Comparison of ENCODE assay signal across 23 cellular contexts in the genomic region with DNA sequence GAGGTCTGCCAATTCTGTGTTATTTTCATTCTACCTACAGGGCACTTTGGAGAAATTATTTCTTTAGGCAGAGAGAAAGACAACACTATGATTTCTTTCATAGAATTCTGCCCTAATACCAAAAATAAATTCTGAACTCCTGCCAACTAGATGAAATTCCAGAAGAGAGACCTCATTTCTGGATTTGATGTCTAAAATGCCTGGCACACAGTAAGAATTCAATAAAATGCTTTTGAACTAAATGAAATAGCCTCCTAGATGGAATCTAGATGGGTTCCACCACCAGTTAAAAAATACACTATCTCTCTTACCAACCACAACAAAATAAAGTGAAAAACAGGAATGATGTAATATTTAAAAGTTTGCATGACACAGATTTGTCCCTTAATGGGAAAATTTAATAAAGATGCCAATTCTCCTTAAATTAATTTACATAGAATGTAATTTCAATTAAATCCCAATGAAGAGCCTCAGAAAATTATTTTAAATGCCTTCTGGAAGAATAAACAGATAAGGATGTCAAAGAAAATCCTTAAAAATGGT.
DNase-seq lines count a peak whose midpoint lies in the region; TF ChIP-seq lines count a peak whose summit lies in the region.
"Had no signal": no experiment of that assay in that cellular context is flagged by ENCODE, and none has a peak within 500 bp of the region (broad histone marks: within the 10 kb centered on the region; RNA-seq: fewer than 3 reads in every experiment).

No MANE protein-coding gene starts in this region.

- no peaks in the 10 kb centered on the region for H3K36me3 ChIP-seq in MG63
- H3K36me3 ChIP-seq: pancreas, sigmoid colon, stomach, upper lobe of right lung had no signal

- H3K27me3 Mint-ChIP-seq in endothelial cell (ENCODE audit: unreplicated experiment) = no peaks in the 10 kb centered on the region
- H3K27me3 Mint-ChIP-seq in activated T-helper 2 cell treated with anti-CD3 and anti-CD28 coated beads, Interferon-gamma antibody, Interleukin-2, Interleukin-4, amounts not matched to agents 10 μg/mL and 5 μg/mL and 100 μg/mL, durations not matched to agents 14 hours and 24 hours and 36 hours (ENCODE audit: low read depth) = no peaks in the 10 kb centered on the region

- H3K9me3 Mint-ChIP-seq in endothelial cell (ENCODE audit: unreplicated experiment) = no peaks in the 10 kb centered on the region
- H3K9me3 Mint-ChIP-seq in activated T-helper 2 cell treated with anti-CD3 and anti-CD28 coated beads, Interferon-gamma antibody, Interleukin-2, Interleukin-4, amounts not matched to agents 10 μg/mL and 5 μg/mL and 100 μg/mL, durations not matched to agents 14 hours and 24 hours and 36 hours = no peaks in the 10 kb centered on the region

- intact Hi-C loops in activated T-helper 2 cell treated with anti-CD3 and anti-CD28 coated beads, Interferon-gamma antibody, Interleukin-2, Interleukin-4, amounts not matched to agents 10 μg/mL and 5 μg/mL and 100 μg/mL, durations not matched to agents 14 hours and 24 hours and 36 hours (cut with micrococcal nuclease) = no loop called here

- no peaks in the 10 kb centered on the region for H3K9me3 ChIP-seq in MG63
- H3K9me3 ChIP-seq: pancreas, sigmoid colon, stomach, upper lobe of right lung had no signal

- H3K4me3 ChIP-seq in AG10803 (ENCODE audit: low read length) = no peak overlapping the region
- H3K4me3 ChIP-seq in MG63 = no peak overlapping the region
- H3K4me3 ChIP-seq: pancreas, sigmoid colon, stomach, upper lobe of right lung had no signal

- no peak overlapping the region for H3K4me3 Mint-ChIP-seq in endothelial cell (ENCODE audit: unreplicated experiment)
- no peak overlapping the region for H3K4me3 Mint-ChIP-seq in activated T-helper 2 cell treated with anti-CD3 and anti-CD28 coated beads, Interferon-gamma antibody, Interleukin-2, Interleukin-4, amounts not matched to agents 10 μg/mL and 5 μg/mL and 100 μg/mL, durations not matched to agents 14 hours and 24 hours and 36 hours (ENCODE audit: low read depth)

- no peaks in the 10 kb centered on the region for H3K27me3 ChIP-seq in MG63
- H3K27me3 ChIP-seq: pancreas, sigmoid colon, stomach, upper lobe of right lung had no signal

- DNase-seq in AG10803 (ENCODE audit: low read depth) (peak; percentile 69), NCI-H226 (peak; percentile 51), dermis blood vessel endothelial cell (peak; percentile 32), lung microvascular endothelial cell (ENCODE audit: low read depth in 2 of 2) (peak; percentile 24 to 68), MG63 (no peak), endothelial cell (ENCODE audit: low spot score) (no peak)
- DNase-seq in activated CD4-positive, alpha-beta T cell treated with anti-CD3 and anti-CD28 coated beads for 48 hours = no peak
- no peak for DNase-seq in activated T-helper 2 cell treated with anti-CD3 and anti-CD28 coated beads, Interferon-gamma antibody, Interleukin-2, Interleukin-4, amounts not matched to agents 10 μg/mL and 5 μg/mL and 100 μg/mL, durations not matched to agents 14 hours and 24 hours and 36 hours (ENCODE audit: low spot score)
- DNase-seq: activated CD4-positive, CD25-positive, alpha-beta regulatory T cell; AML-193; amniotic stem cell; Calu3; glutamatergic neuron; KG1; NCI-H1092; NCI-H2081 treated with DMSO at 0.1 percent for 48 hours; NCI-H510A treated with DMSO at 0.1 percent for 48 hours; pancreas; SHP77; sigmoid colon; stimulated activated CD4-positive, alpha-beta T cell treated with anti-CD3 and anti-CD28 coated beads, Interleukin-1b, Interleukin-23, amount 100 ng/mL, for 48 hours; stomach; upper lobe of right lung had no signal

- no peaks in the 10 kb centered on the region for H3K36me3 Mint-ChIP-seq in endothelial cell (ENCODE audit: low read depth, unreplicated experiment)
- H3K36me3 Mint-ChIP-seq in activated T-helper 2 cell treated with anti-CD3 and anti-CD28 coated beads, Interferon-gamma antibody, Interleukin-2, Interleukin-4, amounts not matched to agents 10 μg/mL and 5 μg/mL and 100 μg/mL, durations not matched to agents 14 hours and 24 hours and 36 hours (ENCODE audit: low read depth) = no peaks in the 10 kb centered on the region

- H3K4me1 Mint-ChIP-seq in endothelial cell (ENCODE audit: unreplicated experiment) = no peaks in the 10 kb centered on the region
- H3K4me1 Mint-ChIP-seq in activated T-helper 2 cell treated with anti-CD3 and anti-CD28 coated beads, Interferon-gamma antibody, Interleukin-2, Interleukin-4, amounts not matched to agents 10 μg/mL and 5 μg/mL and 100 μg/mL, durations not matched to agents 14 hours and 24 hours and 36 hours (ENCODE audit: low read depth) = peaks cover 3% of the 10 kb centered on the region

- TF ChIP-seq CTCF in AG10803 (conservative IDR thresholded peaks at IDR 0.05; ENCODE audit: low read length) = no peak
- no peak for TF ChIP-seq CTCF in endothelial cell (IDR thresholded peaks at IDR 0.05; ENCODE audit: unreplicated experiment)

- H3K27ac Mint-ChIP-seq in endothelial cell (ENCODE audit: unreplicated experiment) = no peak overlapping the region
- H3K27ac Mint-ChIP-seq in activated T-helper 2 cell treated with anti-CD3 and anti-CD28 coated beads, Interferon-gamma antibody, Interleukin-2, Interleukin-4, amounts not matched to agents 10 μg/mL and 5 μg/mL and 100 μg/mL, durations not matched to agents 14 hours and 24 hours and 36 hours = no peak overlapping the region

Comparison
In these comparisons a context has a peak if more than half of its experiments do, and no peak if none do; other contexts are left out.
1. DNase-seq: peak in AG10803 (single experiment), NCI-H226 (single experiment), dermis blood vessel endothelial cell (single experiment) and lung microvascular endothelial cell (2 of 2); none in MG63 (single experiment), activated CD4-positive, alpha-beta T cell treated with anti-CD3 and anti-CD28 coated beads for 48 hours (single experiment), endothelial cell (single experiment) and activated T-helper 2 cell treated with anti-CD3 and anti-CD28 coated beads, Interferon-gamma antibody, Interleukin-2, Interleukin-4, amounts not matched to agents 10 μg/mL and 5 μg/mL and 100 μg/mL, durations not matched to agents 14 hours and 24 hours and 36 hours (single experiment).